Comparison of ENCODE assay signal across 8 cellular contexts in genomic region chr20:49712918-49713778, GRCh38. TPM values are rescaled to one million over a fixed set of nuclear protein-coding genes. Genes with fewer than 3 reads are reported as not detected.
DNase-seq lines count a peak whose midpoint lies in the region; ATAC-seq and TF ChIP-seq lines count a peak whose summit lies in the region.

No MANE protein-coding gene starts in this region.

- H3K36me3 ChIP-seq in iPS-18a (ENCODE audit: control insufficient read depth, low read depth, low read length) = no peaks in the 10 kb centered on the region

- ATAC-seq in GM18909 (IDR thresholded peaks at IDR 0.05; ENCODE audit: poor library complexity, unreplicated experiment) (peak; percentile 44), HG03159 (IDR thresholded peaks at IDR 0.05; ENCODE audit: unreplicated experiment) (peak; percentile 45), GM21447 (IDR thresholded peaks at IDR 0.05; ENCODE audit: unreplicated experiment) (no peak)

- H3K9me3 ChIP-seq in iPS-18a (ENCODE audit: control insufficient read depth, low read depth, low read length) = no peaks in the 10 kb centered on the region

- in situ Hi-C loops in astrocyte of the spinal cord (cut with HindIII; ENCODE audit: low sequenced_read_pairs) = no loop called here

- peak overlapping the region; percentile 72 for H3K27ac ChIP-seq in iPS-18a (ENCODE audit: low read length)
- H3K27ac ChIP-seq in skin epidermis = peak overlapping the region; percentile 79 to 97 (median 89)

- peaks cover 10% of the 10 kb centered on the region for H3K4me1 ChIP-seq in iPS-18a (ENCODE audit: control insufficient read depth, low read depth, low read length)

- H3K4me3 ChIP-seq in astrocyte of the spinal cord (ENCODE audit: low read depth, low read length) (peak overlapping the region; percentile 92), iPS-18a (ENCODE audit: low read length) (peak overlapping the region; percentile 84), skin epidermis (peak overlapping the region; percentile 88 to 98 (median 92))

- H3K9ac ChIP-seq in iPS-18a (ENCODE audit: low read length) = peak overlapping the region; percentile 89

- DNase-seq in AG20443 (ENCODE audit: low spot score) = peak; percentile 43
- peak; percentile 53 for DNase-seq in SK-N-DZ (ENCODE audit: low spot score)
- DNase-seq in astrocyte of the spinal cord (ENCODE audit: low read depth, low spot score) = no peak

- no peak for TF ChIP-seq CTCF in astrocyte of the spinal cord (IDR thresholded peaks at IDR 0.05; ENCODE audit: low read depth, low read length)

- no peaks in the 10 kb centered on the region for H3K27me3 ChIP-seq in iPS-18a (ENCODE audit: control insufficient read depth, insufficient read depth, low read length)

RNA-seq across cellular contexts. Expression of gene B4GALT5, which starts 0.5 kb away (rescaled TPM):
- 47.7 and 55.0 TPM in 2 replicates for polyA plus RNA-seq in SK-N-DZ (2014; cell fraction: cytosol; rRNA removed)
- polyA plus RNA-seq in SK-N-DZ (2014; cell fraction: nucleus; rRNA removed) = 15.2 and 18.9 TPM in 2 replicates
